In genomic region chr15:90095521-90095959, GRCh38 we compare ENCODE assay signal across 9 cellular contexts. TPM values are rescaled to one million over a fixed set of nuclear protein-coding genes. Genes with fewer than 3 reads are reported as not detected.
DNase-seq lines count a peak whose midpoint lies in the region; ATAC-seq and TF ChIP-seq lines count a peak whose summit lies in the region.
"Had no signal": no experiment of that assay in that cellular context is flagged by ENCODE, and none has a peak within 500 bp of the region (broad histone marks: within the 10 kb centered on the region; RNA-seq: fewer than 3 reads in every experiment).

No MANE protein-coding gene starts in this region.

- peaks cover 63% of the 10 kb centered on the region for H3K4me1 Mint-ChIP-seq in activated naive CD8-positive, alpha-beta T cell treated with anti-CD3 and anti-CD28 coated beads for 36 hours
- H3K4me1 Mint-ChIP-seq in naive thymus-derived CD8-positive, alpha-beta T cell: peaks cover 34 to 75% (median 71%) of the 10 kb centered on the region in 4 donors

- H3K36me3 ChIP-seq in MM.1S (replicated peaks; ENCODE audit: insufficient read depth, low read length): no peaks in the 10 kb centered on the region

- H3F3A ChIP-seq in MM.1S (ENCODE audit: insufficient read depth, low read length): peaks cover 57% of the 10 kb centered on the region

- peaks cover 62% of the 10 kb centered on the region for H3K4me1 ChIP-seq in MM.1S (ENCODE audit: low read length)

- H3K9me3 ChIP-seq in MM.1S (replicated peaks; ENCODE audit: insufficient read depth, low read length): no peaks in the 10 kb centered on the region
- H3K9me3 ChIP-seq: mucosa of descending colon had no signal

- H3K9me2 ChIP-seq in MM.1S (replicated peaks; ENCODE audit: insufficient read depth, low read length): no peaks in the 10 kb centered on the region

- ATAC-seq in naive thymus-derived CD8-positive, alpha-beta T cell: no peak
- ATAC-seq: mucosa of descending colon had no signal

- H4K20me1 ChIP-seq in MM.1S (ENCODE audit: insufficient read depth, low read length): no peaks in the 10 kb centered on the region

- DNase-seq in ELF-1 (ENCODE audit: low read depth, low spot score) (peak; percentile 90), MM.1S (peak; percentile 96), HPDE6-E6E7 (ENCODE audit: extremely low spot score) (no peak), cerebellar nuclear complex (lab: John Stamatoyannopoulos, UW) (no peak), RKO (ENCODE audit: low spot score) (no peak), HT-29 (ENCODE audit: low spot score) (no peak)
- peak; percentile 25 for DNase-seq in activated naive CD8-positive, alpha-beta T cell treated with anti-CD3 and anti-CD28 coated beads for 36 hours
- DNase-seq in naive thymus-derived CD8-positive, alpha-beta T cell: peak in 1 of 10 donors; percentile 24

- H3K27me3 ChIP-seq in MM.1S (replicated peaks; ENCODE audit: insufficient read depth, low read length): no peaks in the 10 kb centered on the region

- no peaks in the 10 kb centered on the region for H3K27me3 Mint-ChIP-seq in activated naive CD8-positive, alpha-beta T cell treated with anti-CD3 and anti-CD28 coated beads for 36 hours
- H3K27me3 Mint-ChIP-seq in naive thymus-derived CD8-positive, alpha-beta T cell: no peaks in the 10 kb centered on the region

- peak overlapping the region; percentile 99 for H3K9ac ChIP-seq in MM.1S (ENCODE audit: low read length)

- no peak overlapping the region; the same call in 1 of the 2 replicates for H3K4me3 ChIP-seq in MM.1S (ENCODE audit: low read length)
- H3K4me3 ChIP-seq: mucosa of descending colon had no signal

- peaks cover 29% of the 10 kb centered on the region for H3K36me3 Mint-ChIP-seq in activated naive CD8-positive, alpha-beta T cell treated with anti-CD3 and anti-CD28 coated beads for 36 hours
- H3K36me3 Mint-ChIP-seq in naive thymus-derived CD8-positive, alpha-beta T cell: peaks cover 0 to 8% (median 0%) of the 10 kb centered on the region in 3 donors

- peaks cover 56% of the 10 kb centered on the region for H3K79me2 ChIP-seq in MM.1S (ENCODE audit: low read length)

- H3K4me2 ChIP-seq in MM.1S (ENCODE audit: low read depth, low read length): peak overlapping the region; percentile 55

- no peak for TF ChIP-seq CTCF in MM.1S (IDR thresholded peaks at IDR 0.05; ENCODE audit: low read length)

- peak overlapping the region; percentile 35 for H3K4me3 Mint-ChIP-seq in activated naive CD8-positive, alpha-beta T cell treated with anti-CD3 and anti-CD28 coated beads for 36 hours
- H3K4me3 Mint-ChIP-seq in naive thymus-derived CD8-positive, alpha-beta T cell: peak overlapping the region; percentile 25 to 84 (median 64)

- no peak overlapping the region for H2AFZ ChIP-seq in MM.1S (ENCODE audit: low read length)

- POLR2A ChIA-PET in naive thymus-derived CD8-positive, alpha-beta T cell (lab: Charles Lee): interaction anchor here (1.3 kb wide), 1 partner anchor 202 kb away, joined by 3 read pairs; the partner anchor contains the start of gene AP3S2

- H3K27ac ChIP-seq in MM.1S (ENCODE audit: low read length): peak overlapping the region; percentile 97

- H3K9me3 Mint-ChIP-seq in activated naive CD8-positive, alpha-beta T cell treated with anti-CD3 and anti-CD28 coated beads for 36 hours: peaks cover 5% of the 10 kb centered on the region
- no peaks in the 10 kb centered on the region for H3K9me3 Mint-ChIP-seq in naive thymus-derived CD8-positive, alpha-beta T cell

- peak overlapping the region; percentile 93 for H3K27ac Mint-ChIP-seq in activated naive CD8-positive, alpha-beta T cell treated with anti-CD3 and anti-CD28 coated beads for 36 hours
- peak overlapping the region; percentile 89 to 99 (median 98) for H3K27ac Mint-ChIP-seq in naive thymus-derived CD8-positive, alpha-beta T cell

RNA-seq across cellular contexts. Expression of gene IDH2, which starts 6.7 kb away (rescaled TPM):
- total RNA-seq in activated naive CD8-positive, alpha-beta T cell treated with anti-CD3 and anti-CD28 coated beads for 36 hours: 100 to 1,000 TPM; 148 to 157 TPM
- total RNA-seq in naive thymus-derived CD8-positive, alpha-beta T cell: 10 to 100 TPM; 26.9 to 29.6 TPM
- 10 to 100 TPM; 71.5 to 97.7 (median 80.1) TPM for polyA plus RNA-seq in naive thymus-derived CD8-positive, alpha-beta T cell
- 177 and 202 TPM in 2 replicates for total RNA-seq in HT-29 (2014; rRNA removed; shearing (Covaris generic))

Comparison
In these comparisons a context has a peak if more than half of its experiments do, and no peak if none do; other contexts are left out.
1. DNase-seq: peak in ELF-1 (single experiment), MM.1S (single experiment) and activated naive CD8-positive, alpha-beta T cell treated with anti-CD3 and anti-CD28 coated beads for 36 hours (single experiment); none in HPDE6-E6E7 (single experiment), cerebellar nuclear complex (0 of 2), RKO (single experiment) and HT-29 (single experiment).